8 cellular contexts compared by ENCODE assay signal in genomic region chr6:6942826-6943225, GRCh38.
DNase-seq lines count a peak whose midpoint lies in the region; ATAC-seq and TF ChIP-seq lines count a peak whose summit lies in the region.

No MANE protein-coding gene starts in this region.

- H3K27ac Mint-ChIP-seq in activated T-cell treated with anti-CD3 and anti-CD28 coated beads, Interleukin-2, amount 50 U/mL, for 72 hours, result no peak overlapping the region
- no peak overlapping the region for H3K27ac Mint-ChIP-seq in nephron progenitor cell

- no peak for TF ChIP-seq CTCF in nephron progenitor cell (IDR thresholded peaks at IDR 0.05)

- H3K4me1 Mint-ChIP-seq in activated T-cell treated with anti-CD3 and anti-CD28 coated beads, Interleukin-2, amount 50 U/mL, for 72 hours (ENCODE audit: low read depth), result peaks cover 15% of the 10 kb centered on the region
- peaks cover 32% of the 10 kb centered on the region for H3K4me1 Mint-ChIP-seq in nephron progenitor cell

- no peaks in the 10 kb centered on the region for H3K36me3 Mint-ChIP-seq in activated T-cell treated with anti-CD3 and anti-CD28 coated beads, Interleukin-2, amount 50 U/mL, for 72 hours (ENCODE audit: insufficient read depth in 2 of 2)
- no peaks in the 10 kb centered on the region for H3K36me3 Mint-ChIP-seq in nephron progenitor cell (ENCODE audit: low read depth)

- peak in 1 of 2 donors; percentile 53 for ATAC-seq in activated T-cell treated with anti-CD3 and anti-CD28 coated beads, Interleukin-2, amount 50 U/mL, for 72 hours (replicated peaks in 1 of 2)
- ATAC-seq in HG03460 (IDR thresholded peaks at IDR 0.05; ENCODE audit: unreplicated experiment) (peak; percentile 61), HG02571 (IDR thresholded peaks at IDR 0.05; ENCODE audit: unreplicated experiment) (no peak)

- H3K9me3 Mint-ChIP-seq in activated T-cell treated with anti-CD3 and anti-CD28 coated beads, Interleukin-2, amount 50 U/mL, for 72 hours, result no peaks in the 10 kb centered on the region
- no peaks in the 10 kb centered on the region for H3K9me3 Mint-ChIP-seq in nephron progenitor cell

- peak overlapping the region; percentile 59 to 63 for H3K4me3 Mint-ChIP-seq in activated T-cell treated with anti-CD3 and anti-CD28 coated beads, Interleukin-2, amount 50 U/mL, for 72 hours
- H3K4me3 Mint-ChIP-seq in nephron progenitor cell, result no peak overlapping the region

- peak in 1 of 2 donors; percentile 8 for DNase-seq in activated T-cell treated with anti-CD3 and anti-CD28 coated beads, Interleukin-2, amount 50 U/mL, for 72 hours
- no peak for DNase-seq in activated T-cell treated with anti-CD3 and anti-CD28 coated beads, Interleukin-2, amount 50 U/mL, for 1 hour
- peak; percentile 70 for DNase-seq in SKM-1 (lab: John Stamatoyannopoulos, UW; ENCODE audit: unreplicated experiment)
- DNase-seq in kidney glomerular epithelial cell (lab: John Stamatoyannopoulos, UW), result peak; percentile 12
- DNase-seq in nephron progenitor cell, result no peak
- no peak for DNase-seq in NCI-H2171 (lab: John Stamatoyannopoulos, UW)

- H3K27me3 Mint-ChIP-seq in activated T-cell treated with anti-CD3 and anti-CD28 coated beads, Interleukin-2, amount 50 U/mL, for 72 hours (ENCODE audit: low read depth), result peaks cover 10% of the 10 kb centered on the region
- peaks cover 4% of the 10 kb centered on the region for H3K27me3 Mint-ChIP-seq in nephron progenitor cell (ENCODE audit: low read depth, poor library complexity)

Comparison
In these comparisons a context has a peak if more than half of its experiments do, and no peak if none do; other contexts are left out.
1. DNase-seq: peak in SKM-1 (single experiment) and kidney glomerular epithelial cell (single experiment); none in activated T-cell treated with anti-CD3 and anti-CD28 coated beads, Interleukin-2, amount 50 U/mL, for 1 hour (single experiment), nephron progenitor cell (single experiment) and NCI-H2171 (single experiment).